1 cellular context compared by ENCODE assay signal in genomic region chr17:6969323-6969726, GRCh38.
TF ChIP-seq lines count a peak whose summit lies in the region.

No MANE protein-coding gene starts in this region.

TF ChIP-seq in K562, 482 proteins besides CTCF, POLR2A, EP300 and RAD21 (continued from another document and continues in another):
- TF ChIP-seq HOMEZ (CRISPR knock-in tag; IDR thresholded peaks at IDR 0.05) = no peak
- no peak for TF ChIP-seq TSC22D4 (tag; IDR thresholded peaks at IDR 0.05)
- no peak for TF ChIP-seq ZNF12 (CRISPR knock-in tag; IDR thresholded peaks at IDR 0.05)
- no peak for TF ChIP-seq HSF4 (CRISPR knock-in tag; IDR thresholded peaks at IDR 0.05; ENCODE audit: borderline replicate concordance)
- peak; percentile 59 to 62 for TF ChIP-seq FOXK2 (conservative IDR thresholded peaks at IDR 0.05 in 1 of 2, IDR thresholded peaks at IDR 0.05 in 1 of 2; ENCODE audit: low read depth in 2 of 2)
- peak; percentile 59 for TF ChIP-seq NFIC (IDR thresholded peaks at IDR 0.05)
- TF ChIP-seq JUN (IDR thresholded peaks at IDR 0.05; ENCODE audit: borderline replicate concordance, low read depth, low read length) = no peak
- no peak for TF ChIP-seq JUN (CRISPR knock-in tag; IDR thresholded peaks at IDR 0.05; ENCODE audit: borderline replicate concordance)
- no peak for TF ChIP-seq CTBP1 (IDR thresholded peaks at IDR 0.05; ENCODE audit: borderline replicate concordance)
- TF ChIP-seq ZNF699 (CRISPR knock-in tag; IDR thresholded peaks at IDR 0.05; ENCODE audit: insufficient replicate concordance) = no peak
- 0 out of 2 replicates have a peak, but pooled peaks have one; percentile 4 for TF ChIP-seq NFRKB (IDR thresholded peaks at IDR 0.05; ENCODE audit: low read depth)
- no peak for TF ChIP-seq NCOA1 (IDR thresholded peaks at IDR 0.05; ENCODE audit: low read depth)
- TF ChIP-seq NR1H2 (CRISPR knock-in tag; IDR thresholded peaks at IDR 0.05) = no peak
- TF ChIP-seq HMG20B (CRISPR knock-in tag; IDR thresholded peaks at IDR 0.05) = no peak
- TF ChIP-seq HMGN3 (IDR thresholded peaks at IDR 0.05; ENCODE audit: borderline replicate concordance, extremely low read depth, insufficient read length, low read depth, low read length) = no peak
- no peak for TF ChIP-seq NFXL1 (CRISPR knock-in tag; IDR thresholded peaks at IDR 0.05)
- no peak for TF ChIP-seq HMGXB4 (CRISPR knock-in tag; IDR thresholded peaks at IDR 0.05)
- no peak for TF ChIP-seq NR2C2 (CRISPR knock-in tag; IDR thresholded peaks at IDR 0.05)
- TF ChIP-seq NR2C2 (tag; IDR thresholded peaks at IDR 0.05) = no peak
- no peak for TF ChIP-seq ILF3 (IDR thresholded peaks at IDR 0.05; ENCODE audit: borderline replicate concordance)
- peak; percentile 98 for TF ChIP-seq C11orf30 (IDR thresholded peaks at IDR 0.05; ENCODE audit: low read depth)
- no peak for TF ChIP-seq ZNF165 (CRISPR knock-in tag; IDR thresholded peaks at IDR 0.05; ENCODE audit: borderline replicate concordance)
- peak; percentile 89 for TF ChIP-seq BACH1 (tag; IDR thresholded peaks at IDR 0.05)
- no peak for TF ChIP-seq HDAC1 (IDR thresholded peaks at IDR 0.05)
- TF ChIP-seq U2AF2 (optimal IDR thresholded peaks at IDR 0.05; ENCODE audit: low read depth, low read length) = no peak
- TF ChIP-seq ZBTB1 (CRISPR knock-in tag; IDR thresholded peaks at IDR 0.05; ENCODE audit: borderline replicate concordance, low read depth) = no peak
- no peak for TF ChIP-seq CREB3L1 (IDR thresholded peaks at IDR 0.05; ENCODE audit: borderline replicate concordance, low read depth)
- no peak for TF ChIP-seq SNRNP70 (optimal IDR thresholded peaks at IDR 0.05; ENCODE audit: low read depth, low read length)
- TF ChIP-seq SETDB1 (IDR thresholded peaks at IDR 0.05; ENCODE audit: low read length) = no peak
- no peak for TF ChIP-seq RBM14 (IDR thresholded peaks at IDR 0.05; ENCODE audit: borderline replicate concordance, insufficient read depth, low read depth, low read length)
- TF ChIP-seq FOXP4 (CRISPR knock-in tag; IDR thresholded peaks at IDR 0.05; ENCODE audit: borderline replicate concordance) = no peak
- no peak for TF ChIP-seq HCFC1 (IDR thresholded peaks at IDR 0.05; ENCODE audit: low read depth, low read length)
- TF ChIP-seq SLC30A9 (CRISPR knock-in tag; IDR thresholded peaks at IDR 0.05) = no peak
- no peak for TF ChIP-seq KDM2B (CRISPR knock-in tag; IDR thresholded peaks at IDR 0.05)
- no peak for TF ChIP-seq RNF2 (IDR thresholded peaks at IDR 0.05)
- TF ChIP-seq FOXP1 (CRISPR knock-in tag; IDR thresholded peaks at IDR 0.05) = no peak
- no peak for TF ChIP-seq ZNF644 (tag; IDR thresholded peaks at IDR 0.05; ENCODE audit: low read depth)
- no peak for TF ChIP-seq ZNF232 (CRISPR knock-in tag; IDR thresholded peaks at IDR 0.05)
- no peak for TF ChIP-seq AFF1 (IDR thresholded peaks at IDR 0.05; ENCODE audit: low read depth in 1 of 2, partially characterized antibody in 2 of 2)
- TF ChIP-seq ZBTB33 (CRISPR knock-in tag; IDR thresholded peaks at IDR 0.05) = no peak
- no peak for TF ChIP-seq ZBTB8A (IDR thresholded peaks at IDR 0.05; ENCODE audit: partially characterized antibody)
- no peak for TF ChIP-seq CREB5 (CRISPR knock-in tag; IDR thresholded peaks at IDR 0.05)
- no peak for TF ChIP-seq NCOA6 (IDR thresholded peaks at IDR 0.05)
- TF ChIP-seq MEIS2 (IDR thresholded peaks at IDR 0.05; ENCODE audit: partially characterized antibody) = peak; percentile 42
- no peak for TF ChIP-seq MYNN (IDR thresholded peaks at IDR 0.05)
- TF ChIP-seq MYNN (CRISPR knock-in tag; IDR thresholded peaks at IDR 0.05) = no peak
- TF ChIP-seq MCM3 (IDR thresholded peaks at IDR 0.05) = no peak
